Comparison of ENCODE assay signal across 17 cellular contexts in genomic region chrX:116272881-116273280, GRCh38.
DNase-seq lines count a peak whose midpoint lies in the region; ATAC-seq and TF ChIP-seq lines count a peak whose summit lies in the region.
"Had no signal": no experiment of that assay in that cellular context is flagged by ENCODE, and none has a peak within 500 bp of the region (broad histone marks: within the 10 kb centered on the region; RNA-seq: fewer than 3 reads in every experiment).

No MANE protein-coding gene starts in this region.

- no peaks in the 10 kb centered on the region for H3K9me3 ChIP-seq in RWPE2 (ENCODE audit: severe bottlenecking)
- no peaks in the 10 kb centered on the region for H3K9me3 ChIP-seq in skeletal muscle satellite cell (replicated peaks; ENCODE audit: low read length)
- H3K9me3 ChIP-seq: gastroesophageal sphincter had no signal

- peak overlapping the region; percentile 45; the same call in 1 of the 2 replicates for H3K27ac Mint-ChIP-seq in HFFc6
- H3K27ac Mint-ChIP-seq: activated naive CD4-positive, alpha-beta T cell treated with anti-CD3 and anti-CD28 coated beads, Interleukin-2, amount 50 U/mL, for 72 hours; stimulated activated naive B cell treated with anti-CD40 and anti-IgM and Interleukin-4, amounts not matched to agents 10 μg/mL and 1 μg/mL and 100 μg/mL, for 72 hours had no signal

- no peak for DNase-seq in HFFc6
- DNase-seq in RWPE2 (ENCODE audit: low spot score): no peak
- peak; percentile 8 for DNase-seq in fibroblast of peridontal ligament (ENCODE audit: extremely low read depth)
- no peak for DNase-seq in activated CD8-positive, alpha-beta memory T cell treated with anti-CD3 and anti-CD28 coated beads, Interleukin-2, amount 50 U/mL, for 4 hours
- no peak for DNase-seq in C1 segment of cervical spinal cord (lab: John Stamatoyannopoulos, UW)
- DNase-seq: activated CD4-positive, CD25-positive, alpha-beta regulatory T cell; COR-L47; cortex of kidney; NCI-H1092 treated with DMSO at 0.1 percent for 48 hours; NCI-H2081; NCI-H774; right cardiac atrium; stimulated activated naive B cell treated with anti-CD40 and anti-IgM and Interleukin-4, amounts not matched to agents 10 μg/mL and 1 μg/mL and 100 μg/mL, for 72 hours had no signal

- H3K27me3 Mint-ChIP-seq in HFFc6 (ENCODE audit: insufficient read depth): no peaks in the 10 kb centered on the region; the same call in 1 of the 2 replicates
- H3K27me3 Mint-ChIP-seq: stimulated activated naive B cell treated with anti-CD40 and anti-IgM and Interleukin-4, amounts not matched to agents 10 μg/mL and 1 μg/mL and 100 μg/mL, for 72 hours had no signal

- H3K36me3 ChIP-seq in RWPE2 (ENCODE audit: low read depth): no peaks in the 10 kb centered on the region
- H3K36me3 ChIP-seq in skeletal muscle satellite cell (ENCODE audit: insufficient read depth, low read length): no peaks in the 10 kb centered on the region
- H3K36me3 ChIP-seq: gastroesophageal sphincter had no signal

- H3K27ac ChIP-seq in RWPE2 (ENCODE audit: poor library complexity, severe bottlenecking): peak overlapping the region; percentile 94
- H3K27ac ChIP-seq: gastroesophageal sphincter had no signal

- H3K9me3 Mint-ChIP-seq in HFFc6: peaks cover 10% of the 10 kb centered on the region

- H3K4me2 ChIP-seq in skeletal muscle satellite cell (ENCODE audit: low read length): no peak overlapping the region

- no peak for TF ChIP-seq CTCF in HFFc6 (IDR thresholded peaks at IDR 0.05)
- no peak for TF ChIP-seq CTCF in RWPE2 (IDR thresholded peaks at IDR 0.05; ENCODE audit: poor library complexity, severe bottlenecking)

- peaks cover 22% of the 10 kb centered on the region for H3K4me1 ChIP-seq in RWPE2 (ENCODE audit: insufficient read depth, poor library complexity, severe bottlenecking)
- H3K4me1 ChIP-seq in skeletal muscle satellite cell (ENCODE audit: control insufficient read depth, insufficient read depth, low read length): peaks cover 10% of the 10 kb centered on the region
- H3K4me1 ChIP-seq: gastroesophageal sphincter had no signal

- no peak overlapping the region for H3K4me3 Mint-ChIP-seq in HFFc6
- H3K4me3 Mint-ChIP-seq: stimulated activated naive B cell treated with anti-CD40 and anti-IgM and Interleukin-4, amounts not matched to agents 10 μg/mL and 1 μg/mL and 100 μg/mL, for 72 hours had no signal

- H3K4me3 ChIP-seq in RWPE2 (ENCODE audit: severe bottlenecking) (no peak overlapping the region), skeletal muscle satellite cell (ENCODE audit: low read length) (no peak overlapping the region)
- H3K4me3 ChIP-seq: gastroesophageal sphincter had no signal

- peak overlapping the region; percentile 49 for H3K9ac ChIP-seq in skeletal muscle satellite cell (ENCODE audit: low read depth, low read length)

- no peaks in the 10 kb centered on the region for H3K36me3 Mint-ChIP-seq in HFFc6 (ENCODE audit: low read depth)
- H3K36me3 Mint-ChIP-seq: activated naive CD4-positive, alpha-beta T cell treated with anti-CD3 and anti-CD28 coated beads, Interleukin-2, amount 50 U/mL, for 72 hours; stimulated activated naive B cell treated with anti-CD40 and anti-IgM and Interleukin-4, amounts not matched to agents 10 μg/mL and 1 μg/mL and 100 μg/mL, for 72 hours had no signal

- H3K27me3 ChIP-seq in RWPE2 (ENCODE audit: insufficient read depth, poor library complexity, severe bottlenecking) (no peaks in the 10 kb centered on the region), skeletal muscle satellite cell (ENCODE audit: control insufficient read depth, insufficient read depth, low read length) (no peaks in the 10 kb centered on the region)
- H3K27me3 ChIP-seq: gastroesophageal sphincter had no signal

- ATAC-seq in RWPE2 (ENCODE audit: low read depth) (peak; percentile 38), HG02981 (IDR thresholded peaks at IDR 0.05; ENCODE audit: unreplicated experiment) (no peak)
- ATAC-seq: activated naive CD4-positive, alpha-beta T cell treated with anti-CD3 and anti-CD28 coated beads, Interleukin-2, amount 50 U/mL, for 72 hours; gastroesophageal sphincter; right cardiac atrium; stimulated activated naive B cell treated with anti-CD40 and anti-IgM and Interleukin-4, amounts not matched to agents 10 μg/mL and 1 μg/mL and 100 μg/mL, for 72 hours had no signal

- no peaks in the 10 kb centered on the region; the same call in 1 of the 2 replicates for H3K4me1 Mint-ChIP-seq in HFFc6 (ENCODE audit: low read depth)
- H3K4me1 Mint-ChIP-seq: stimulated activated naive B cell treated with anti-CD40 and anti-IgM and Interleukin-4, amounts not matched to agents 10 μg/mL and 1 μg/mL and 100 μg/mL, for 72 hours had no signal
